ENCODE assay signal across 21 cellular contexts in the genomic region with DNA sequence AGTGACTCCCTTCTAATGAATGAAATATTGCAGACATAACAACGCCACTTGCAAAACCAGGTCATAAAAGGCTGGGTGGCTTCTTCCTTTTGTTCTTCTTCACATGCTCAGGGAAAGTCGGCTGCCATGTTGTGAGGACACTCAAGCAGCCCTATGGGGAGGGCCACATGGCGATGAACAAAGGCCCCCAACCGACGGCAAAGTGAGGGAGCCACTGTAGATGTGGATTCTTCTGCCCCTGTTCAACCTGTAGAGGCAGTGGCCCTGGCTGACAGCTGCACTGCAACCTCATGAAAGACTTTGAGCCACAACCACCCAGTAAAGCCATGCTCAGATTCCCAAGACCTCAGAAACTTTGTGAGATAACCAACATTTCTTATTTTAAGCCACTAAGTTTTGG.
"Had no signal": no experiment of that assay in that cellular context is flagged by ENCODE, and none has a peak within 500 bp of the region (broad histone marks: within the 10 kb centered on the region; RNA-seq: fewer than 3 reads in every experiment).

No MANE protein-coding gene starts in this region.

- FAIRE-seq: frontal cortex, keratinocyte had no signal

- ATAC-seq: natural killer cell; psoas muscle; right cardiac atrium; stimulated activated naive CD8-positive, alpha-beta T cell treated with anti-CD3 and anti-CD28 coated beads, Interleukin-15, amount 100 ng/mL, for 72 hours had no signal

- H3K4me1 ChIP-seq: lower lobe of right lung, psoas muscle, thyroid gland had no signal

- H3K36me3 ChIP-seq: lower lobe of right lung, ovary, thyroid gland had no signal

- H3K9me3 ChIP-seq: lower lobe of right lung, ovary, psoas muscle, thyroid gland had no signal

- H3K27ac ChIP-seq: coronary artery, lower lobe of right lung, ovary, psoas muscle, skin epidermis, thyroid gland had no signal

- H3K27me3 ChIP-seq: ovary, thyroid gland had no signal

- DNase-seq: dermis blood vessel endothelial cell; effector memory CD4-positive, alpha-beta T cell; hypothalamus; immature natural killer cell; left ventricle myocardium superior; lower lobe of right lung; natural killer cell; occipital lobe; ovary; psoas muscle; right cardiac atrium; stimulated activated CD4-positive, alpha-beta T cell treated with anti-CD3 and anti-CD28 coated beads, Interleukin-15, amount 100 ng/mL, for 24 hours; stimulated activated CD4-positive, alpha-beta T cell treated with anti-CD3 and anti-CD28 coated beads, Interleukin-2, amount 100 ng/mL, for 48 hours; stimulated activated naive CD4-positive, alpha-beta T cell; stimulated activated naive CD8-positive, alpha-beta T cell treated with anti-CD3 and anti-CD28 coated beads, Interleukin-15, amount 100 ng/mL, for 72 hours; thyroid gland; trophoblast cell had no signal

- H3K4me3 ChIP-seq: coronary artery, lower lobe of right lung, ovary, psoas muscle, skin epidermis, thyroid gland had no signal
